Comparison of ENCODE assay signal across 18 cellular contexts in the genomic region with DNA sequence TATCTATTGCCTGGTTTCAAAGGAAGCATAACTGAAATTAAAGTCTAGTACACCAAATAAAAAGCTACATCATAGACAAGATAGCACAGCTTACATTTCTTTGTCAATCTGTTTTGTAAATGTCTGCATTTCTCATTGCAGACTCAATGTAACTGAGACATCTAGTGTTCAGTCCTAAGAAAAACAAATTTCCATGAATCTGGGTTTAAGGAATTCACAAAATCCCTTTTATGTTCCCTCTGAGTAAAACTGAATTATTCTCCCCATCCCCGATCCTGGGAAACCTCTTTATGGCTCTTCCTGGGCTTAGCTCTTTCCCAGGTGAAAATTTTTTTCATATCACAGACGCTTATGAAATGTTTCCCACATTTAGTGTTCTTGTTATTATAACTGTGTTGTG. TPM values are rescaled to one million over a fixed set of nuclear protein-coding genes. Genes with fewer than 3 reads are reported as not detected.
A peak's percentile ranks its signal among the peaks of the same experiment; 100 is the strongest.
DNase-seq lines count a peak whose midpoint lies in the region; ATAC-seq and TF ChIP-seq lines count a peak whose summit lies in the region.
"Had no signal": no experiment of that assay in that cellular context is flagged by ENCODE, and none has a peak within 500 bp of the region (broad histone marks: within the 10 kb centered on the region; RNA-seq: fewer than 3 reads in every experiment).

No MANE protein-coding gene starts in this region.

- no peak overlapping the region for H3K27ac ChIP-seq in C4-2B
- H3K27ac ChIP-seq in esophagus muscularis mucosa (replicated peaks in 1 of 4) = no peak overlapping the region
- H3K27ac ChIP-seq in CD8-positive, alpha-beta T cell (ENCODE audit: low read depth, low read length) = no peak overlapping the region
- H3K27ac ChIP-seq: gastroesophageal sphincter had no signal

- WGBS in esophagus muscularis mucosa = 58% methylated on average over 2 of the region's 2 CpGs

- H3K36me3 ChIP-seq in esophagus muscularis mucosa = no peaks in the 10 kb centered on the region
- H3K36me3 ChIP-seq in neuron (ENCODE audit: insufficient read depth, low read length) = no peaks in the 10 kb centered on the region
- no peaks in the 10 kb centered on the region for H3K36me3 ChIP-seq in CD8-positive, alpha-beta T cell (ENCODE audit: insufficient read depth, low read length)
- H3K36me3 ChIP-seq: gastroesophageal sphincter, HAP-1 had no signal

- POLR2A ChIA-PET in CD8-positive, alpha-beta T cell (lab: Charles Lee) = interaction anchor here (0.8 to 0.9 kb wide), 2 partner anchors 23 to 96 kb away, joined by 3 to 6 read pairs; no protein-coding TSS in a partner anchor
- POLR2A ChIA-PET in WTC11 (lab: Charles Lee) = no interaction called here
- POLR2A ChIA-PET in GM10248 (lab: Yijun Ruan, JAX) = no interaction called here

- TF ChIP-seq EP300 in esophagus muscularis mucosa (IDR thresholded peaks at IDR 0.05) = no peak

- CTCF ChIA-PET in CD8-positive, alpha-beta T cell (lab: Charles Lee) = interaction anchor here (1.3 to 1.7 kb wide), 4 partner anchors 9 to 96 kb away, joined by 4 to 14 read pairs (median 4); no protein-coding TSS in a partner anchor
- CTCF ChIA-PET in WTC11 (lab: Charles Lee) (interaction anchor here (1.0 to 2.2 kb wide), 6 partner anchors 11 to 161 kb away, joined by 3 to 6 read pairs (median 4); no protein-coding TSS in a partner anchor), GM10248 (lab: Yijun Ruan, JAX) (interaction anchor here (0.8 to 1.7 kb wide), 3 partner anchors 10 to 95 kb away, joined by 3 to 10 read pairs (median 4); no protein-coding TSS in a partner anchor)

- DNase-seq in RKO (ENCODE audit: low spot score) (peak; percentile 24), esophagus muscularis mucosa (ENCODE audit: extremely low spot score) (no peak), 8988T (no peak), WTC11 (ENCODE audit: low spot score) (no peak), GM10248 (ENCODE audit: extremely low spot score) (no peak)
- no peak for DNase-seq in CD8-positive, alpha-beta T cell
- DNase-seq: activated CD4-positive, alpha-beta T cell treated with anti-CD3 and anti-CD28 coated beads, Interleukin-2, amount 50 U/mL, for 1 hour; cerebellar nuclear complex; DMS 273 treated with DMSO at 0.1 percent for 48 hours; NCI-H2107; retina; T-cell had no signal

- intact Hi-C loops in esophagus muscularis mucosa (cut with DNase I) = loop anchor here (10.0 kb wide), 1 partner anchor 180 kb away; no protein-coding TSS in a partner anchor
- intact Hi-C loops in CD8-positive, alpha-beta T cell (cut with DNase I, micrococcal nuclease) = loop anchor here in 1 of 2 experiments (10.0 kb wide), 2 partner anchors 270 to 530 kb away; a partner anchor contains a TSS

- H3K4me1 ChIP-seq in esophagus muscularis mucosa = peaks cover 0 to 4% (median 3%) of the 10 kb centered on the region in 4 donors
- peaks cover 2% of the 10 kb centered on the region for H3K4me1 ChIP-seq in neuron (ENCODE audit: insufficient read depth, low read length)
- H3K4me1 ChIP-seq in CD8-positive, alpha-beta T cell (ENCODE audit: insufficient read depth, low read length) = no peaks in the 10 kb centered on the region

- peak overlapping the region; percentile 71 for H2AFZ ChIP-seq in neuron (ENCODE audit: low read depth, low read length)

- ATAC-seq in CD8-positive, alpha-beta T cell = no peak
- no peak for ATAC-seq in WTC11
- ATAC-seq: gastroesophageal sphincter, K562, T-cell had no signal

- H3K4me3 ChIP-seq in esophagus muscularis mucosa (no peak overlapping the region), neuron (ENCODE audit: low read length) (no peak overlapping the region)
- no peak overlapping the region for H3K4me3 ChIP-seq in CD8-positive, alpha-beta T cell (ENCODE audit: low read depth, low read length)
- H3K4me3 ChIP-seq: gastroesophageal sphincter, HAP-1, K562 had no signal

- TF ChIP-seq CTCF in C4-2B (conservative IDR thresholded peaks at IDR 0.05) (peak; percentile 67), esophagus muscularis mucosa (IDR thresholded peaks at IDR 0.05) (peak in 2 of 3 experiments; percentile 19 to 24), WTC11 (IDR thresholded peaks at IDR 0.05) (no peak), GM10248 (IDR thresholded peaks at IDR 0.05; ENCODE audit: control extremely low read depth, extremely low read depth, low read depth, missing control alignments) (no peak)
- TF ChIP-seq CTCF in CD8-positive, alpha-beta T cell (IDR thresholded peaks at IDR 0.05) = no peak

- peaks cover 8% of the 10 kb centered on the region for H3K9me3 Mint-ChIP-seq in CD8-positive, alpha-beta T cell
- H3K9me3 Mint-ChIP-seq in WTC11 = peaks cover 20% of the 10 kb centered on the region

- peaks cover 3% of the 10 kb centered on the region for H3K4me1 Mint-ChIP-seq in CD8-positive, alpha-beta T cell (ENCODE audit: low read depth)
- no peaks in the 10 kb centered on the region for H3K4me1 Mint-ChIP-seq in WTC11

- no peaks in the 10 kb centered on the region for H3K36me3 Mint-ChIP-seq in CD8-positive, alpha-beta T cell
- H3K36me3 Mint-ChIP-seq in WTC11 = no peaks in the 10 kb centered on the region

- H3K9me3 ChIP-seq in esophagus muscularis mucosa = peaks cover 0 to 3% (median 0%) of the 10 kb centered on the region in 4 donors
- peaks cover 2% of the 10 kb centered on the region for H3K9me3 ChIP-seq in neuron (ENCODE audit: low read length)
- peaks cover 6% of the 10 kb centered on the region for H3K9me3 ChIP-seq in CD8-positive, alpha-beta T cell (ENCODE audit: low read length)
- H3K9me3 ChIP-seq: gastroesophageal sphincter had no signal

- TF ChIP-seq POLR2A in esophagus muscularis mucosa (IDR thresholded peaks at IDR 0.05; ENCODE audit: low read depth) = no peak

- H3K4me3 Mint-ChIP-seq in CD8-positive, alpha-beta T cell = no peak overlapping the region
- no peak overlapping the region for H3K4me3 Mint-ChIP-seq in WTC11
- H3K4me3 Mint-ChIP-seq: memory B cell, T-cell had no signal

- no peaks in the 10 kb centered on the region for H3K27me3 Mint-ChIP-seq in CD8-positive, alpha-beta T cell (ENCODE audit: low read depth)
- no peaks in the 10 kb centered on the region for H3K27me3 Mint-ChIP-seq in WTC11 (ENCODE audit: low read depth)
- H3K27me3 Mint-ChIP-seq: memory B cell, T-cell had no signal

- H3K27ac Mint-ChIP-seq in CD8-positive, alpha-beta T cell = no peak overlapping the region
- H3K27ac Mint-ChIP-seq in WTC11 = no peak overlapping the region
- H3K27ac Mint-ChIP-seq: memory B cell, T-cell had no signal

- H3K27me3 ChIP-seq in esophagus muscularis mucosa (no peaks in the 10 kb centered on the region), neuron (ENCODE audit: insufficient read depth, low read length) (no peaks in the 10 kb centered on the region)
- no peaks in the 10 kb centered on the region for H3K27me3 ChIP-seq in CD8-positive, alpha-beta T cell (ENCODE audit: insufficient read depth, low read length)
- H3K27me3 ChIP-seq: gastroesophageal sphincter had no signal

TF ChIP-seq in WTC11, 78 proteins besides CTCF, POLR2A, EP300 and RAD21 (continues in another document):
- TF ChIP-seq SMAD3 (CRISPR knock-in tag; IDR thresholded peaks at IDR 0.05; ENCODE audit: borderline replicate concordance) = no peak
- TF ChIP-seq, protein P1, sequence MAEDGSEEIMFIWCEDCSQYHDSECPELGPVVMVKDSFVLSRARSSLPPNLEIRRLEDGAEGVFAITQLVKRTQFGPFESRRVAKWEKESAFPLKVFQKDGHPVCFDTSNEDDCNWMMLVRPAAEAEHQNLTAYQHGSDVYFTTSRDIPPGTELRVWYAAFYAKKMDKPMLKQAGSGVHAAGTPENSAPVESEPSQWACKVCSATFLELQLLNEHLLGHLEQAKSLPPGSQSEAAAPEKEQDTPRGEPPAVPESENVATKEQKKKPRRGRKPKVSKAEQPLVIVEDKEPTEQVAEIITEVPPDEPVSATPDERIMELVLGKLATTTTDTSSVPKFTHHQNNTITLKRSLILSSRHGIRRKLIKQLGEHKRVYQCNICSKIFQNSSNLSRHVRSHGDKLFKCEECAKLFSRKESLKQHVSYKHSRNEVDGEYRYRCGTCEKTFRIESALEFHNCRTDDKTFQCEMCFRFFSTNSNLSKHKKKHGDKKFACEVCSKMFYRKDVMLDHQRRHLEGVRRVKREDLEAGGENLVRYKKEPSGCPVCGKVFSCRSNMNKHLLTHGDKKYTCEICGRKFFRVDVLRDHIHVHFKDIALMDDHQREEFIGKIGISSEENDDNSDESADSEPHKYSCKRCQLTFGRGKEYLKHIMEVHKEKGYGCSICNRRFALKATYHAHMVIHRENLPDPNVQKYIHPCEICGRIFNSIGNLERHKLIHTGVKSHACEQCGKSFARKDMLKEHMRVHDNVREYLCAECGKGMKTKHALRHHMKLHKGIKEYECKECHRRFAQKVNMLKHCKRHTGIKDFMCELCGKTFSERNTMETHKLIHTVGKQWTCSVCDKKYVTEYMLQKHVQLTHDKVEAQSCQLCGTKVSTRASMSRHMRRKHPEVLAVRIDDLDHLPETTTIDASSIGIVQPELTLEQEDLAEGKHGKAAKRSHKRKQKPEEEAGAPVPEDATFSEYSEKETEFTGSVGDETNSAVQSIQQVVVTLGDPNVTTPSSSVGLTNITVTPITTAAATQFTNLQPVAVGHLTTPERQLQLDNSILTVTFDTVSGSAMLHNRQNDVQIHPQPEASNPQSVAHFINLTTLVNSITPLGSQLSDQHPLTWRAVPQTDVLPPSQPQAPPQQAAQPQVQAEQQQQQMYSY (CRISPR knock-in tag; IDR thresholded peaks at IDR 0.05) = no peak
- TF ChIP-seq, protein P2, sequence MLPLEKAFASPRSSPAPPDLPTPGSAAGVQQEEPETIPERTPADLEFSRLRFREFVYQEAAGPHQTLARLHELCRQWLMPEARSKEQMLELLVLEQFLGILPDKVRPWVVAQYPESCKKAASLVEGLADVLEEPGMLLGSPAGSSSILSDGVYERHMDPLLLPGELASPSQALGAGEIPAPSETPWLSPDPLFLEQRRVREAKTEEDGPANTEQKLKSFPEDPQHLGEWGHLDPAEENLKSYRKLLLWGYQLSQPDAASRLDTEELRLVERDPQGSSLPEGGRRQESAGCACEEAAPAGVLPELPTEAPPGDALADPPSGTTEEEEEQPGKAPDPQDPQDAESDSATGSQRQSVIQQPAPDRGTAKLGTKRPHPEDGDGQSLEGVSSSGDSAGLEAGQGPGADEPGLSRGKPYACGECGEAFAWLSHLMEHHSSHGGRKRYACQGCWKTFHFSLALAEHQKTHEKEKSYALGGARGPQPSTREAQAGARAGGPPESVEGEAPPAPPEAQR (CRISPR knock-in tag; IDR thresholded peaks at IDR 0.05) = no peak
- TF ChIP-seq OVOL2 (CRISPR knock-in tag; IDR thresholded peaks at IDR 0.05; ENCODE audit: borderline replicate concordance) = no peak

RNA-seq across cellular contexts. Expression of a gene that starts 21.6 kb away (rescaled TPM):
- total RNA-seq in esophagus muscularis mucosa = 10 to 100 TPM in 3 of 4 donors, 1 to 10 TPM in 1; 9.1 to 12.8 (median 10.6) TPM
- 10 to 100 TPM; 96.3 to 97.4 TPM for total RNA-seq in CD8-positive, alpha-beta T cell
- 13.9 to 16.8 TPM (median 16.4 TPM) in 3 replicates for total RNA-seq in WTC11 (2021)

Comparison
In these comparisons a context has a peak if more than half of its experiments do, and no peak if none do; other contexts are left out.
1. CTCF ChIP-seq: peak in C4-2B (single experiment) and esophagus muscularis mucosa (2 of 3); none in CD8-positive, alpha-beta T cell (single experiment), WTC11 (single experiment) and GM10248 (single experiment).